ENCODE assay signal across 1 cellular context in genomic region chr2:43161650-43162542, GRCh38.
TF ChIP-seq lines count a peak whose summit lies in the region.

No MANE protein-coding gene starts in this region.

TF ChIP-seq in HepG2, 621 proteins besides CTCF, POLR2A, EP300 and RAD21 (continued from another document and continues in another):
- TF ChIP-seq DR1 (CRISPR knock-in tag; IDR thresholded peaks at IDR 0.05) (no peak), CREM (IDR thresholded peaks at IDR 0.05) (peak; percentile 40; the same call in 1 of the 2 replicates), CREM (CRISPR knock-in tag; IDR thresholded peaks at IDR 0.05) (no peak), FOXO1 (CRISPR knock-in tag; IDR thresholded peaks at IDR 0.05) (peak; percentile 33; the same call in 1 of the 2 replicates), SUZ12 (IDR thresholded peaks at IDR 0.05; ENCODE audit: low read depth, low read length) (no peak), MXI1 (IDR thresholded peaks at IDR 0.05; ENCODE audit: borderline replicate concordance, low read depth, low read length) (0 out of 3 replicates have a peak, but pooled peaks have one; percentile 9), NFKB2 (CRISPR knock-in tag; IDR thresholded peaks at IDR 0.05; ENCODE audit: borderline replicate concordance) (no peak), NR2F2 (IDR thresholded peaks at IDR 0.05; ENCODE audit: borderline replicate concordance, low read depth) (0 out of 2 replicates have a peak, but pooled peaks have one; percentile 50), ZNF850 (CRISPR knock-in tag; conservative IDR thresholded peaks at IDR 0.05) (no peak), TRIM24 (CRISPR knock-in tag; IDR thresholded peaks at IDR 0.05) (no peak), CEBPG (CRISPR knock-in tag; IDR thresholded peaks at IDR 0.05) (no peak), YY1 (IDR thresholded peaks at IDR 0.05; ENCODE audit: insufficient read depth, insufficient replicate concordance, low read depth, low read length) (peak; percentile 41), HNRNPL (IDR thresholded peaks at IDR 0.05; ENCODE audit: low read depth, low read length) (0 out of 2 replicates have a peak, but pooled peaks have one; percentile 27), ERF (CRISPR knock-in tag; IDR thresholded peaks at IDR 0.05) (0 out of 2 replicates have a peak, but pooled peaks have one; percentile 44), TBX2 (CRISPR knock-in tag; IDR thresholded peaks at IDR 0.05; ENCODE audit: borderline replicate concordance) (peak; percentile 93), KDM3A (CRISPR knock-in tag; IDR thresholded peaks at IDR 0.05; ENCODE audit: low read depth) (0 out of 2 replicates have a peak, but pooled peaks have one; percentile 14), ZNF282 (IDR thresholded peaks at IDR 0.05; ENCODE audit: partially characterized antibody) (no peak), ZBTB1 (CRISPR knock-in tag; IDR thresholded peaks at IDR 0.05; ENCODE audit: borderline replicate concordance) (no peak), MAFF (IDR thresholded peaks at IDR 0.05; ENCODE audit: low read depth, low read length) (no peak), PHF21A (CRISPR knock-in tag; IDR thresholded peaks at IDR 0.05) (peak; percentile 46; the same call in 1 of the 2 replicates), NCOA1 (CRISPR knock-in tag; IDR thresholded peaks at IDR 0.05) (no peak), GATAD2A (CRISPR knock-in tag; IDR thresholded peaks at IDR 0.05) (peak; percentile 64), ZNF44 (CRISPR knock-in tag; IDR thresholded peaks at IDR 0.05) (0 out of 2 replicates have a peak, but pooled peaks have one; percentile 27), TEAD3 (CRISPR knock-in tag; optimal IDR thresholded peaks at IDR 0.05; ENCODE audit: borderline replicate concordance) (peak; percentile 7), SRSF9 (IDR thresholded peaks at IDR 0.05; ENCODE audit: borderline replicate concordance, insufficient read depth, low read depth, low read length, poor library complexity, severe bottlenecking) (no peak), MLXIP (CRISPR knock-in tag; IDR thresholded peaks at IDR 0.05; ENCODE audit: borderline replicate concordance) (no peak), SP5 (CRISPR knock-in tag; IDR thresholded peaks at IDR 0.05; ENCODE audit: borderline replicate concordance, low read depth) (0 out of 2 replicates have a peak, but pooled peaks have one; percentile 15), TMF1 (CRISPR knock-in tag; IDR thresholded peaks at IDR 0.05; ENCODE audit: low read depth) (0 out of 2 replicates have a peak, but pooled peaks have one; percentile 71), NR2F6 (IDR thresholded peaks at IDR 0.05) (peak; percentile 52; the same call in 1 of the 2 replicates), NR2F6 (CRISPR knock-in tag; IDR thresholded peaks at IDR 0.05) (0 out of 2 replicates have a peak, but pooled peaks have one; percentile 10), HIC2 (CRISPR knock-in tag; IDR thresholded peaks at IDR 0.05; ENCODE audit: low read depth) (0 out of 2 replicates have a peak, but pooled peaks have one; percentile 13), ZFP36L2 (CRISPR knock-in tag; IDR thresholded peaks at IDR 0.05) (no peak), ZMYM4 (CRISPR knock-in tag; IDR thresholded peaks at IDR 0.05) (peak; percentile 9; the same call in 1 of the 2 replicates), RXRB (CRISPR knock-in tag; IDR thresholded peaks at IDR 0.05; ENCODE audit: borderline replicate concordance) (peak; percentile 11; the same call in 1 of the 2 replicates), ZFP90 (CRISPR knock-in tag; IDR thresholded peaks at IDR 0.05; ENCODE audit: borderline replicate concordance) (0 out of 2 replicates have a peak, but pooled peaks have one; percentile 14), ZNF784 (CRISPR knock-in tag; IDR thresholded peaks at IDR 0.05; ENCODE audit: borderline replicate concordance) (no peak), RARA (CRISPR knock-in tag; IDR thresholded peaks at IDR 0.05) (peak; percentile 69), CEBPB (IDR thresholded peaks at IDR 0.05; ENCODE audit: borderline replicate concordance, low read depth, low read length) (no peak), TCF12 (IDR thresholded peaks at IDR 0.05) (no peak), TCF12 (CRISPR knock-in tag; IDR thresholded peaks at IDR 0.05) (0 out of 2 replicates have a peak, but pooled peaks have one; percentile 53)
- TF ChIP-seq, protein P1, sequence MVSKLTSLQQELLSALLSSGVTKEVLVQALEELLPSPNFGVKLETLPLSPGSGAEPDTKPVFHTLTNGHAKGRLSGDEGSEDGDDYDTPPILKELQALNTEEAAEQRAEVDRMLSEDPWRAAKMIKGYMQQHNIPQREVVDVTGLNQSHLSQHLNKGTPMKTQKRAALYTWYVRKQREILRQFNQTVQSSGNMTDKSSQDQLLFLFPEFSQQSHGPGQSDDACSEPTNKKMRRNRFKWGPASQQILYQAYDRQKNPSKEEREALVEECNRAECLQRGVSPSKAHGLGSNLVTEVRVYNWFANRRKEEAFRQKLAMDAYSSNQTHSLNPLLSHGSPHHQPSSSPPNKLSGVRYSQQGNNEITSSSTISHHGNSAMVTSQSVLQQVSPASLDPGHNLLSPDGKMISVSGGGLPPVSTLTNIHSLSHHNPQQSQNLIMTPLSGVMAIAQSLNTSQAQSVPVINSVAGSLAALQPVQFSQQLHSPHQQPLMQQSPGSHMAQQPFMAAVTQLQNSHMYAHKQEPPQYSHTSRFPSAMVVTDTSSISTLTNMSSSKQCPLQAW (CRISPR knock-in tag; IDR thresholded peaks at IDR 0.05) = peak; percentile 30; the same call in 1 of the 2 replicates
- TF ChIP-seq, protein P2, sequence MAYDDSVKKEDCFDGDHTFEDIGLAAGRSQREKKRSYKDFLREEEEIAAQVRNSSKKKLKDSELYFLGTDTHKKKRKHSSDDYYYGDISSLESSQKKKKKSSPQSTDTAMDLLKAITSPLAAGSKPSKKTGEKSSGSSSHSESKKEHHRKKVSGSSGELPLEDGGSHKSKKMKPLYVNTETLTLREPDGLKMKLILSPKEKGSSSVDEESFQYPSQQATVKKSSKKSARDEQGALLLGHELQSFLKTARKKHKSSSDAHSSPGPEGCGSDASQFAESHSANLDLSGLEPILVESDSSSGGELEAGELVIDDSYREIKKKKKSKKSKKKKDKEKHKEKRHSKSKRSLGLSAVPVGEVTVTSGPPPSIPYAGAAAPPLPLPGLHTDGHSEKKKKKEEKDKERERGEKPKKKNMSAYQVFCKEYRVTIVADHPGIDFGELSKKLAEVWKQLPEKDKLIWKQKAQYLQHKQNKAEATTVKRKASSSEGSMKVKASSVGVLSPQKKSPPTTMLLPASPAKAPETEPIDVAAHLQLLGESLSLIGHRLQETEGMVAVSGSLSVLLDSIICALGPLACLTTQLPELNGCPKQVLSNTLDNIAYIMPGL (CRISPR knock-in tag; IDR thresholded peaks at IDR 0.05; ENCODE audit: borderline replicate concordance in 1 of 2, low read depth in 1 of 2) = no peak
- TF ChIP-seq, protein P3, sequence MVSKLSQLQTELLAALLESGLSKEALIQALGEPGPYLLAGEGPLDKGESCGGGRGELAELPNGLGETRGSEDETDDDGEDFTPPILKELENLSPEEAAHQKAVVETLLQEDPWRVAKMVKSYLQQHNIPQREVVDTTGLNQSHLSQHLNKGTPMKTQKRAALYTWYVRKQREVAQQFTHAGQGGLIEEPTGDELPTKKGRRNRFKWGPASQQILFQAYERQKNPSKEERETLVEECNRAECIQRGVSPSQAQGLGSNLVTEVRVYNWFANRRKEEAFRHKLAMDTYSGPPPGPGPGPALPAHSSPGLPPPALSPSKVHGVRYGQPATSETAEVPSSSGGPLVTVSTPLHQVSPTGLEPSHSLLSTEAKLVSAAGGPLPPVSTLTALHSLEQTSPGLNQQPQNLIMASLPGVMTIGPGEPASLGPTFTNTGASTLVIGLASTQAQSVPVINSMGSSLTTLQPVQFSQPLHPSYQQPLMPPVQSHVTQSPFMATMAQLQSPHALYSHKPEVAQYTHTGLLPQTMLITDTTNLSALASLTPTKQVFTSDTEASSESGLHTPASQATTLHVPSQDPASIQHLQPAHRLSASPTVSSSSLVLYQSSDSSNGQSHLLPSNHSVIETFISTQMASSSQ (IDR thresholded peaks at IDR 0.05; ENCODE audit: low read depth) = 0 out of 2 replicates have a peak, but pooled peaks have one; percentile 21
- TF ChIP-seq, protein P3 (CRISPR knock-in tag; IDR thresholded peaks at IDR 0.05; ENCODE audit: borderline replicate concordance) = no peak
- TF ChIP-seq, protein P4, sequence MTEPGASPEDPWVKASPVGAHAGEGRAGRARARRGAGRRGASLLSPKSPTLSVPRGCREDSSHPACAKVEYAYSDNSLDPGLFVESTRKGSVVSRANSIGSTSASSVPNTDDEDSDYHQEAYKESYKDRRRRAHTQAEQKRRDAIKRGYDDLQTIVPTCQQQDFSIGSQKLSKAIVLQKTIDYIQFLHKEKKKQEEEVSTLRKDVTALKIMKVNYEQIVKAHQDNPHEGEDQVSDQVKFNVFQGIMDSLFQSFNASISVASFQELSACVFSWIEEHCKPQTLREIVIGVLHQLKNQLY (CRISPR knock-in tag; IDR thresholded peaks at IDR 0.05) = no peak
- TF ChIP-seq, protein P5, sequence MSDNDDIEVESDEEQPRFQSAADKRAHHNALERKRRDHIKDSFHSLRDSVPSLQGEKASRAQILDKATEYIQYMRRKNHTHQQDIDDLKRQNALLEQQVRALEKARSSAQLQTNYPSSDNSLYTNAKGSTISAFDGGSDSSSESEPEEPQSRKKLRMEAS (IDR thresholded peaks at IDR 0.05) = 0 out of 2 replicates have a peak, but pooled peaks have one; percentile 27
- TF ChIP-seq, protein P6, sequence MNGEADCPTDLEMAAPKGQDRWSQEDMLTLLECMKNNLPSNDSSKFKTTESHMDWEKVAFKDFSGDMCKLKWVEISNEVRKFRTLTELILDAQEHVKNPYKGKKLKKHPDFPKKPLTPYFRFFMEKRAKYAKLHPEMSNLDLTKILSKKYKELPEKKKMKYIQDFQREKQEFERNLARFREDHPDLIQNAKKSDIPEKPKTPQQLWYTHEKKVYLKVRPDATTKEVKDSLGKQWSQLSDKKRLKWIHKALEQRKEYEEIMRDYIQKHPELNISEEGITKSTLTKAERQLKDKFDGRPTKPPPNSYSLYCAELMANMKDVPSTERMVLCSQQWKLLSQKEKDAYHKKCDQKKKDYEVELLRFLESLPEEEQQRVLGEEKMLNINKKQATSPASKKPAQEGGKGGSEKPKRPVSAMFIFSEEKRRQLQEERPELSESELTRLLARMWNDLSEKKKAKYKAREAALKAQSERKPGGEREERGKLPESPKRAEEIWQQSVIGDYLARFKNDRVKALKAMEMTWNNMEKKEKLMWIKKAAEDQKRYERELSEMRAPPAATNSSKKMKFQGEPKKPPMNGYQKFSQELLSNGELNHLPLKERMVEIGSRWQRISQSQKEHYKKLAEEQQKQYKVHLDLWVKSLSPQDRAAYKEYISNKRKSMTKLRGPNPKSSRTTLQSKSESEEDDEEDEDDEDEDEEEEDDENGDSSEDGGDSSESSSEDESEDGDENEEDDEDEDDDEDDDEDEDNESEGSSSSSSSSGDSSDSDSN (CRISPR knock-in tag; IDR thresholded peaks at IDR 0.05) = peak; percentile 11; the same call in 1 of the 2 replicates
